ENCODE assay signal across 1 cellular context in genomic region chr10:19570143-19570542, GRCh38.
TF ChIP-seq lines count a peak whose summit lies in the region.

No MANE protein-coding gene starts in this region.

TF ChIP-seq in H1, 55 proteins besides CTCF, POLR2A, EP300 and RAD21:
- TF ChIP-seq, protein P1, sequence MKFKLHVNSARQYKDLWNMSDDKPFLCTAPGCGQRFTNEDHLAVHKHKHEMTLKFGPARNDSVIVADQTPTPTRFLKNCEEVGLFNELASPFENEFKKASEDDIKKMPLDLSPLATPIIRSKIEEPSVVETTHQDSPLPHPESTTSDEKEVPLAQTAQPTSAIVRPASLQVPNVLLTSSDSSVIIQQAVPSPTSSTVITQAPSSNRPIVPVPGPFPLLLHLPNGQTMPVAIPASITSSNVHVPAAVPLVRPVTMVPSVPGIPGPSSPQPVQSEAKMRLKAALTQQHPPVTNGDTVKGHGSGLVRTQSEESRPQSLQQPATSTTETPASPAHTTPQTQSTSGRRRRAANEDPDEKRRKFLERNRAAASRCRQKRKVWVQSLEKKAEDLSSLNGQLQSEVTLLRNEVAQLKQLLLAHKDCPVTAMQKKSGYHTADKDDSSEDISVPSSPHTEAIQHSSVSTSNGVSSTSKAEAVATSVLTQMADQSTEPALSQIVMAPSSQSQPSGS (IDR thresholded peaks at IDR 0.05; ENCODE audit: low read length) = no peak
- TF ChIP-seq TEAD4 (IDR thresholded peaks at IDR 0.05; ENCODE audit: low read depth, low read length) (no peak), CEBPB (IDR thresholded peaks at IDR 0.05; ENCODE audit: low read depth, low read length) (peak; percentile 8; the same call in 1 of the 2 replicates), USF2 (IDR thresholded peaks at IDR 0.05; ENCODE audit: low read length) (no peak)
- TF ChIP-seq, protein P2, sequence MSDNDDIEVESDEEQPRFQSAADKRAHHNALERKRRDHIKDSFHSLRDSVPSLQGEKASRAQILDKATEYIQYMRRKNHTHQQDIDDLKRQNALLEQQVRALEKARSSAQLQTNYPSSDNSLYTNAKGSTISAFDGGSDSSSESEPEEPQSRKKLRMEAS (IDR thresholded peaks at IDR 0.05) = no peak
